In the genomic region with DNA sequence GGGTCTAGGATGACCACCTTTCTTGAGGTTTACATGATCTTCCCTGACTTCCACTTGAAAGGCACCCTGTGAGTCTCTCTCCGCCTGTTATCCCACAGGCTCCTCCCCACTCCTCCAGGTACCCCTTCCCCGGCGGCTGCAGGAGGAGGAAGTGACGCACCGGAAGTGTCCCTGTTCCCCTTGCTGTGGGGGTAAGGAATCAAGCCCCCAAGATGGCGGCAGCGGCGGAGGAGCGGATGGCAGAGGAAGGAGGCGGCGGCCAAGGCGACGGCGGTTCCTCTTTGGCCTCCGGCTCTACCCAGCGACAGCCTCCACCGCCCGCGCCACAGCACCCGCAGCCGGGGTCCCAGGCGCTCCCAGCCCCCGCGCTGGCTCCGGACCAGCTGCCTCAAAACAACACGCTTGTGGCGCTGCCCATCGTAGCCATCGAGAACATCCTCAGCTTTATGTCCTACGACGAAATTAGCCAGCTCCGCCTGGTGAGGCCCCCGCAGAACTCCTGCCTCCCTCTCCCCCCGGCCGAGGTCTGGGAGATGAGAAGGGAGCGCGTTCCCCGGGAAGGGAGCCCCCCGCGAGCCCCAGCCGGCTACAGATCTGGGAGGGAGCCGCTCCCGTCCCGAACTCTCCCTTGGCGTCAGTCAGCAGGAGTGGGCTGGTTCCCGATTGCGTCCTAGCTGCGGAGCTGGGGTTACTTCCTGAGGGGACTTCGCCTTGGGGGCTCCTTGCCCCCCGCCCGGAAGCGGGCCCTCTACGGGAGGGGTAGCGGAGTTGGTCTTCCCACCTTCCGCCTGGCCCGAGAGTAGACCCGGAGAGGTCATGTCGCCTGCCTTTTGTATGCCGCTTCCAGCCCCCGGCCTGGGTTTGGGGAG, we compare ENCODE assay signal across 1 cellular context.
TF ChIP-seq lines count a peak whose summit lies in the region.

A gene with protein sequence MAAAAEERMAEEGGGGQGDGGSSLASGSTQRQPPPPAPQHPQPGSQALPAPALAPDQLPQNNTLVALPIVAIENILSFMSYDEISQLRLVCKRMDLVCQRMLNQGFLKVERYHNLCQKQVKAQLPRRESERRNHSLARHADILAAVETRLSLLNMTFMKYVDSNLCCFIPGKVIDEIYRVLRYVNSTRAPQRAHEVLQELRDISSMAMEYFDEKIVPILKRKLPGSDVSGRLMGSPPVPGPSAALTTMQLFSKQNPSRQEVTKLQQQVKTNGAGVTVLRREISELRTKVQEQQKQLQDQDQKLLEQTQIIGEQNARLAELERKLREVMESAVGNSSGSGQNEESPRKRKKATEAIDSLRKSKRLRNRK (plus strand): TSS at position 194 of the 869 bp plus-strand sequence. CDS start 19 bp downstream, at position 213.

TF ChIP-seq in HepG2, 621 proteins besides CTCF, POLR2A, EP300 and RAD21 (continued from another document and continues in another):
- TF ChIP-seq, protein P1, sequence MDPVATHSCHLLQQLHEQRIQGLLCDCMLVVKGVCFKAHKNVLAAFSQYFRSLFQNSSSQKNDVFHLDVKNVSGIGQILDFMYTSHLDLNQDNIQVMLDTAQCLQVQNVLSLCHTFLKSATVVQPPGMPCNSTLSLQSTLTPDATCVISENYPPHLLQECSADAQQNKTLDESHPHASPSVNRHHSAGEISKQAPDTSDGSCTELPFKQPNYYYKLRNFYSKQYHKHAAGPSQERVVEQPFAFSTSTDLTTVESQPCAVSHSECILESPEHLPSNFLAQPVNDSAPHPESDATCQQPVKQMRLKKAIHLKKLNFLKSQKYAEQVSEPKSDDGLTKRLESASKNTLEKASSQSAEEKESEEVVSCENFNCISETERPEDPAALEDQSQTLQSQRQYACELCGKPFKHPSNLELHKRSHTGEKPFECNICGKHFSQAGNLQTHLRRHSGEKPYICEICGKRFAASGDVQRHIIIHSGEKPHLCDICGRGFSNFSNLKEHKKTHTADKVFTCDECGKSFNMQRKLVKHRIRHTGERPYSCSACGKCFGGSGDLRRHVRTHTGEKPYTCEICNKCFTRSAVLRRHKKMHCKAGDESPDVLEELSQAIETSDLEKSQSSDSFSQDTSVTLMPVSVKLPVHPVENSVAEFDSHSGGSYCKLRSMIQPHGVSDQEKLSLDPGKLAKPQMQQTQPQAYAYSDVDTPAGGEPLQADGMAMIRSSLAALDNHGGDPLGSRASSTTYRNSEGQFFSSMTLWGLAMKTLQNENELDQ (CRISPR knock-in tag; IDR thresholded peaks at IDR 0.05; ENCODE audit: borderline replicate concordance) = no peak
- TF ChIP-seq, protein P2, sequence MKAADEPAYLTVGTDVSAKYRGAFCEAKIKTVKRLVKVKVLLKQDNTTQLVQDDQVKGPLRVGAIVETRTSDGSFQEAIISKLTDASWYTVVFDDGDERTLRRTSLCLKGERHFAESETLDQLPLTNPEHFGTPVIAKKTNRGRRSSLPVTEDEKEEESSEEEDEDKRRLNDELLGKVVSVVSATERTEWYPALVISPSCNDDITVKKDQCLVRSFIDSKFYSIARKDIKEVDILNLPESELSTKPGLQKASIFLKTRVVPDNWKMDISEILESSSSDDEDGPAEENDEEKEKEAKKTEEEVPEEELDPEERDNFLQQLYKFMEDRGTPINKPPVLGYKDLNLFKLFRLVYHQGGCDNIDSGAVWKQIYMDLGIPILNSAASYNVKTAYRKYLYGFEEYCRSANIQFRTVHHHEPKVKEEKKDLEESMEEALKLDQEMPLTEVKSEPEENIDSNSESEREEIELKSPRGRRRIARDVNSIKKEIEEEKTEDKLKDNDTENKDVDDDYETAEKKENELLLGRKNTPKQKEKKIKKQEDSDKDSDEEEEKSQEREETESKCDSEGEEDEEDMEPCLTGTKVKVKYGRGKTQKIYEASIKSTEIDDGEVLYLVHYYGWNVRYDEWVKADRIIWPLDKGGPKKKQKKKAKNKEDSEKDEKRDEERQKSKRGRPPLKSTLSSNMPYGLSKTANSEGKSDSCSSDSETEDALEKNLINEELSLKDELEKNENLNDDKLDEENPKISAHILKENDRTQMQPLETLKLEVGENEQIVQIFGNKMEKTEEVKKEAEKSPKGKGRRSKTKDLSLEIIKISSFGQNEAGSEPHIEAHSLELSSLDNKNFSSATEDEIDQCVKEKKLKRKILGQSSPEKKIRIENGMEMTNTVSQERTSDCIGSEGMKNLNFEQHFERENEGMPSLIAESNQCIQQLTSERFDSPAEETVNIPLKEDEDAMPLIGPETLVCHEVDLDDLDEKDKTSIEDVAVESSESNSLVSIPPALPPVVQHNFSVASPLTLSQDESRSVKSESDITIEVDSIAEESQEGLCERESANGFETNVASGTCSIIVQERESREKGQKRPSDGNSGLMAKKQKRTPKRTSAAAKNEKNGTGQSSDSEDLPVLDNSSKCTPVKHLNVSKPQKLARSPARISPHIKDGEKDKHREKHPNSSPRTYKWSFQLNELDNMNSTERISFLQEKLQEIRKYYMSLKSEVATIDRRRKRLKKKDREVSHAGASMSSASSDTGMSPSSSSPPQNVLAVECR (CRISPR knock-in tag; IDR thresholded peaks at IDR 0.05; ENCODE audit: borderline replicate concordance) = peak; percentile 89
- peak; percentile 96 for TF ChIP-seq GABPA (IDR thresholded peaks at IDR 0.05; ENCODE audit: low read depth, low read length)
- peak; percentile 96 for TF ChIP-seq GABPA (CRISPR knock-in tag; IDR thresholded peaks at IDR 0.05; ENCODE audit: low read depth)
- TF ChIP-seq HDAC6 (IDR thresholded peaks at IDR 0.05; ENCODE audit: low read depth, low read length) = no peak
- TF ChIP-seq ZNF841 (CRISPR knock-in tag; IDR thresholded peaks at IDR 0.05; ENCODE audit: borderline replicate concordance) = no peak
- TF ChIP-seq NFRKB (IDR thresholded peaks at IDR 0.05) = peak; percentile 77
- TF ChIP-seq ZNF672 (CRISPR knock-in tag; IDR thresholded peaks at IDR 0.05) = no peak
- no peak for TF ChIP-seq ZSCAN20 (CRISPR knock-in tag; IDR thresholded peaks at IDR 0.05; ENCODE audit: borderline replicate concordance)
- TF ChIP-seq ZNF101 (CRISPR knock-in tag; IDR thresholded peaks at IDR 0.05; ENCODE audit: borderline replicate concordance, low read depth) = 0 out of 2 replicates have a peak, but pooled peaks have one; percentile 56
- TF ChIP-seq ZNF549 (CRISPR knock-in tag; IDR thresholded peaks at IDR 0.05) = no peak
- TF ChIP-seq ZNF788 (CRISPR knock-in tag; IDR thresholded peaks at IDR 0.05; ENCODE audit: borderline replicate concordance) = peak; percentile 66; the same call in 1 of the 2 replicates
- TF ChIP-seq, protein P3, sequence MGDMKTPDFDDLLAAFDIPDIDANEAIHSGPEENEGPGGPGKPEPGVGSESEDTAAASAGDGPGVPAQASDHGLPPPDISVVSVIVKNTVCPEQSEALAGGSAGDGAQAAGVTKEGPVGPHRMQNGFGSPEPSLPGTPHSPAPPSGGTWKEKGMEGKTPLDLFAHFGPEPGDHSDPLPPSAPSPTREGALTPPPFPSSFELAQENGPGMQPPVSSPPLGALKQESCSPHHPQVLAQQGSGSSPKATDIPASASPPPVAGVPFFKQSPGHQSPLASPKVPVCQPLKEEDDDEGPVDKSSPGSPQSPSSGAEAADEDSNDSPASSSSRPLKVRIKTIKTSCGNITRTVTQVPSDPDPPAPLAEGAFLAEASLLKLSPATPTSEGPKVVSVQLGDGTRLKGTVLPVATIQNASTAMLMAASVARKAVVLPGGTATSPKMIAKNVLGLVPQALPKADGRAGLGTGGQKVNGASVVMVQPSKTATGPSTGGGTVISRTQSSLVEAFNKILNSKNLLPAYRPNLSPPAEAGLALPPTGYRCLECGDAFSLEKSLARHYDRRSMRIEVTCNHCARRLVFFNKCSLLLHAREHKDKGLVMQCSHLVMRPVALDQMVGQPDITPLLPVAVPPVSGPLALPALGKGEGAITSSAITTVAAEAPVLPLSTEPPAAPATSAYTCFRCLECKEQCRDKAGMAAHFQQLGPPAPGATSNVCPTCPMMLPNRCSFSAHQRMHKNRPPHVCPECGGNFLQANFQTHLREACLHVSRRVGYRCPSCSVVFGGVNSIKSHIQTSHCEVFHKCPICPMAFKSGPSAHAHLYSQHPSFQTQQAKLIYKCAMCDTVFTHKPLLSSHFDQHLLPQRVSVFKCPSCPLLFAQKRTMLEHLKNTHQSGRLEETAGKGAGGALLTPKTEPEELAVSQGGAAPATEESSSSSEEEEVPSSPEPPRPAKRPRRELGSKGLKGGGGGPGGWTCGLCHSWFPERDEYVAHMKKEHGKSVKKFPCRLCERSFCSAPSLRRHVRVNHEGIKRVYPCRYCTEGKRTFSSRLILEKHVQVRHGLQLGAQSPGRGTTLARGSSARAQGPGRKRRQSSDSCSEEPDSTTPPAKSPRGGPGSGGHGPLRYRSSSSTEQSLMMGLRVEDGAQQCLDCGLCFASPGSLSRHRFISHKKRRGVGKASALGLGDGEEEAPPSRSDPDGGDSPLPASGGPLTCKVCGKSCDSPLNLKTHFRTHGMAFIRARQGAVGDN (CRISPR knock-in tag; IDR thresholded peaks at IDR 0.05) = peak; percentile 85
- TF ChIP-seq, protein P4, sequence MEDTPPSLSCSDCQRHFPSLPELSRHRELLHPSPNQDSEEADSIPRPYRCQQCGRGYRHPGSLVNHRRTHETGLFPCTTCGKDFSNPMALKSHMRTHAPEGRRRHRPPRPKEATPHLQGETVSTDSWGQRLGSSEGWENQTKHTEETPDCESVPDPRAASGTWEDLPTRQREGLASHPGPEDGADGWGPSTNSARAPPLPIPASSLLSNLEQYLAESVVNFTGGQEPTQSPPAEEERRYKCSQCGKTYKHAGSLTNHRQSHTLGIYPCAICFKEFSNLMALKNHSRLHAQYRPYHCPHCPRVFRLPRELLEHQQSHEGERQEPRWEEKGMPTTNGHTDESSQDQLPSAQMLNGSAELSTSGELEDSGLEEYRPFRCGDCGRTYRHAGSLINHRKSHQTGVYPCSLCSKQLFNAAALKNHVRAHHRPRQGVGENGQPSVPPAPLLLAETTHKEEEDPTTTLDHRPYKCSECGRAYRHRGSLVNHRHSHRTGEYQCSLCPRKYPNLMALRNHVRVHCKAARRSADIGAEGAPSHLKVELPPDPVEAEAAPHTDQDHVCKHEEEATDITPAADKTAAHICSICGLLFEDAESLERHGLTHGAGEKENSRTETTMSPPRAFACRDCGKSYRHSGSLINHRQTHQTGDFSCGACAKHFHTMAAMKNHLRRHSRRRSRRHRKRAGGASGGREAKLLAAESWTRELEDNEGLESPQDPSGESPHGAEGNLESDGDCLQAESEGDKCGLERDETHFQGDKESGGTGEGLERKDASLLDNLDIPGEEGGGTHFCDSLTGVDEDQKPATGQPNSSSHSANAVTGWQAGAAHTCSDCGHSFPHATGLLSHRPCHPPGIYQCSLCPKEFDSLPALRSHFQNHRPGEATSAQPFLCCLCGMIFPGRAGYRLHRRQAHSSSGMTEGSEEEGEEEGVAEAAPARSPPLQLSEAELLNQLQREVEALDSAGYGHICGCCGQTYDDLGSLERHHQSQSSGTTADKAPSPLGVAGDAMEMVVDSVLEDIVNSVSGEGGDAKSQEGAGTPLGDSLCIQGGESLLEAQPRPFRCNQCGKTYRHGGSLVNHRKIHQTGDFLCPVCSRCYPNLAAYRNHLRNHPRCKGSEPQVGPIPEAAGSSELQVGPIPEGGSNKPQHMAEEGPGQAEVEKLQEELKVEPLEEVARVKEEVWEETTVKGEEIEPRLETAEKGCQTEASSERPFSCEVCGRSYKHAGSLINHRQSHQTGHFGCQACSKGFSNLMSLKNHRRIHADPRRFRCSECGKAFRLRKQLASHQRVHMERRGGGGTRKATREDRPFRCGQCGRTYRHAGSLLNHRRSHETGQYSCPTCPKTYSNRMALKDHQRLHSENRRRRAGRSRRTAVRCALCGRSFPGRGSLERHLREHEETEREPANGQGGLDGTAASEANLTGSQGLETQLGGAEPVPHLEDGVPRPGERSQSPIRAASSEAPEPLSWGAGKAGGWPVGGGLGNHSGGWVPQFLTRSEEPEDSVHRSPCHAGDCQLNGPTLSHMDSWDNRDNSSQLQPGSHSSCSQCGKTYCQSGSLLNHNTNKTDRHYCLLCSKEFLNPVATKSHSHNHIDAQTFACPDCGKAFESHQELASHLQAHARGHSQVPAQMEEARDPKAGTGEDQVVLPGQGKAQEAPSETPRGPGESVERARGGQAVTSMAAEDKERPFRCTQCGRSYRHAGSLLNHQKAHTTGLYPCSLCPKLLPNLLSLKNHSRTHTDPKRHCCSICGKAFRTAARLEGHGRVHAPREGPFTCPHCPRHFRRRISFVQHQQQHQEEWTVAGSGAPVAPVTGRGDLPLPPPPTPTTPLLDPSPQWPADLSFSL (CRISPR knock-in tag; IDR thresholded peaks at IDR 0.05) = no peak
- TF ChIP-seq ZNF205 (CRISPR knock-in tag; IDR thresholded peaks at IDR 0.05) = peak; percentile 85
- TF ChIP-seq, protein P5, sequence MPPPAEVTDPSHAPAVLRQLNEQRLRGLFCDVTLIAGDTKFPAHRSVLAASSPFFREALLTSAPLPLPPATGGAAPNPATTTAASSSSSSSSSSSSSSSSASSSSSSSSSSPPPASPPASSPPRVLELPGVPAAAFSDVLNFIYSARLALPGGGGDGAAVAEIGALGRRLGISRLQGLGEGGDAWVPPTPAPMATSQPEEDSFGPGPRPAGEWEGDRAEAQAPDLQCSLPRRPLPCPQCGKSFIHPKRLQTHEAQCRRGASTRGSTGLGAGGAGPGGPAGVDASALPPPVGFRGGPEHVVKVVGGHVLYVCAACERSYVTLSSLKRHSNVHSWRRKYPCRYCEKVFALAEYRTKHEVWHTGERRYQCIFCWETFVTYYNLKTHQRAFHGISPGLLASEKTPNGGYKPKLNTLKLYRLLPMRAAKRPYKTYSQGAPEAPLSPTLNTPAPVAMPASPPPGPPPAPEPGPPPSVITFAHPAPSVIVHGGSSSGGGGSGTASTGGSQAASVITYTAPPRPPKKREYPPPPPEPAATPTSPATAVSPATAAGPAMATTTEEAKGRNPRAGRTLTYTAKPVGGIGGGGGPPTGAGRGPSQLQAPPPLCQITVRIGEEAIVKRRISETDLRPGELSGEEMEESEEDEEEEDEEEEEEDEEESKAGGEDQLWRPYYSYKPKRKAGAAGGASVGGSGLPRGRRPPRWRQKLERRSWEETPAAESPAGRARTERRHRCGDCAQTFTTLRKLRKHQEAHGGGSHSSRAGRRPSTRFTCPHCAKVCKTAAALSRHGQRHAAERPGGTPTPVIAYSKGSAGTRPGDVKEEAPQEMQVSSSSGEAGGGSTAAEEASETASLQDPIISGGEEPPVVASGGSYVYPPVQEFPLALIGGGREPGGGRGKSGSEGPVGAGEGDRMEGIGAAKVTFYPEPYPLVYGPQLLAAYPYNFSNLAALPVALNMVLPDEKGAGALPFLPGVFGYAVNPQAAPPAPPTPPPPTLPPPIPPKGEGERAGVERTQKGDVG (CRISPR knock-in tag; IDR thresholded peaks at IDR 0.05; ENCODE audit: borderline replicate concordance) = no peak
- peak; percentile 41; the same call in 1 of the 2 replicates for TF ChIP-seq TGIF2 (CRISPR knock-in tag; IDR thresholded peaks at IDR 0.05)
- TF ChIP-seq ARID2 (CRISPR knock-in tag; IDR thresholded peaks at IDR 0.05; ENCODE audit: borderline replicate concordance) = no peak
- TF ChIP-seq ZNF768 (CRISPR knock-in tag; IDR thresholded peaks at IDR 0.05) = peak; percentile 66
- no peak for TF ChIP-seq NR1H2 (CRISPR knock-in tag; IDR thresholded peaks at IDR 0.05; ENCODE audit: borderline replicate concordance, low read depth)
- no peak; the same call in 1 of the 2 replicates for TF ChIP-seq ARNT2 (CRISPR knock-in tag; IDR thresholded peaks at IDR 0.05; ENCODE audit: low read depth)
- TF ChIP-seq TCF12 (IDR thresholded peaks at IDR 0.05) = no peak
- TF ChIP-seq TCF12 (CRISPR knock-in tag; IDR thresholded peaks at IDR 0.05) = 0 out of 2 replicates have a peak, but pooled peaks have one; percentile 28
- TF ChIP-seq, protein P6, sequence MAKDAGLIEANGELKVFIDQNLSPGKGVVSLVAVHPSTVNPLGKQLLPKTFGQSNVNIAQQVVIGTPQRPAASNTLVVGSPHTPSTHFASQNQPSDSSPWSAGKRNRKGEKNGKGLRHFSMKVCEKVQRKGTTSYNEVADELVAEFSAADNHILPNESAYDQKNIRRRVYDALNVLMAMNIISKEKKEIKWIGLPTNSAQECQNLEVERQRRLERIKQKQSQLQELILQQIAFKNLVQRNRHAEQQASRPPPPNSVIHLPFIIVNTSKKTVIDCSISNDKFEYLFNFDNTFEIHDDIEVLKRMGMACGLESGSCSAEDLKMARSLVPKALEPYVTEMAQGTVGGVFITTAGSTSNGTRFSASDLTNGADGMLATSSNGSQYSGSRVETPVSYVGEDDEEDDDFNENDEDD (CRISPR knock-in tag; IDR thresholded peaks at IDR 0.05; ENCODE audit: borderline replicate concordance) = peak; percentile 36; the same call in 1 of the 2 replicates
- no peak for TF ChIP-seq SMAD3 (CRISPR knock-in tag; IDR thresholded peaks at IDR 0.05)
